ENCODE assay signal across 1 cellular context in the genomic region with DNA sequence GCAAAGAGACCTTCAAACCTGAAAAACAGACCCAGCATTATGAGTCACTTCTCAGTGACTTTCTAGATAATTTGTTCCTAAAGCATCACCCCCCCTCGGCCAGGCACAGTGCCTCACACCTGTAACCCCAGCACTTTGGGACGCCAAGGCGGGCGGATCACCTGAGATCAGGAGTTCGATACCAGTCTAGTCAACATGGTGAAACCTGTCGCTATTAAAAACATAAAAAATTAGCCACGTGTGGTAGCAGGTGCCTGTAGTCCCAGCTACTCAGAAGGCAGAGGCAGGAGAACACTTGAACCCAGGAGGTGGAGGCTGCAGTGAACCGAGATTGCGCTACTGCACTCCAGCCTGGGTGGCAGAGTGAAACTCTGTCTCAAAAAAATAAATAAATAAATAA.
"Had no signal": no experiment of that assay in that cellular context is flagged by ENCODE, and none has a peak within 500 bp of the region (broad histone marks: within the 10 kb centered on the region; RNA-seq: fewer than 3 reads in every experiment).

No MANE protein-coding gene starts in this region.

- ATAC-seq: GM12878 had no signal

- H3K4me3 ChIP-seq: GM12878 had no signal
